In genomic region chr12:27243804-27244679, GRCh38 we compare ENCODE assay signal across 8 cellular contexts. TPM values are rescaled to one million over a fixed set of nuclear protein-coding genes. Genes with fewer than 3 reads are reported as not detected.
A peak's percentile ranks its signal among the peaks of the same experiment; 100 is the strongest.
DNase-seq lines count a peak whose midpoint lies in the region; ATAC-seq and TF ChIP-seq lines count a peak whose summit lies in the region.

Gene STK38L, plus strand, starts transcription at chr12:27244286. Its CDS starts 53,435 bp downstream, at chr12:27297721.

- peak; percentile 90 for ATAC-seq in GM21717 (IDR thresholded peaks at IDR 0.05; ENCODE audit: unreplicated experiment)
- ATAC-seq in activated T-cell treated with anti-CD3 and anti-CD28 coated beads, Interleukin-2, amount 50 U/mL, for 72 hours (replicated peaks in 1 of 2) = peak; percentile 93 to 94

- H3K36me3 Mint-ChIP-seq in activated T-cell treated with anti-CD3 and anti-CD28 coated beads, Interleukin-2, amount 50 U/mL, for 72 hours (ENCODE audit: insufficient read depth in 2 of 2) = peaks cover 3 to 6% of the 10 kb centered on the region in 2 donors

- H3K36me3 ChIP-seq in Peyer's patch (no peaks in the 10 kb centered on the region), esophagus muscularis mucosa (no peaks in the 10 kb centered on the region)

- intact Hi-C loops in esophagus muscularis mucosa (cut with DNase I) = loop anchor here (2.0 to 10.0 kb wide), 3 partner anchors 47 to 99 kb away; no protein-coding TSS in a partner anchor

- no peaks in the 10 kb centered on the region for H3K27me3 Mint-ChIP-seq in activated T-cell treated with anti-CD3 and anti-CD28 coated beads, Interleukin-2, amount 50 U/mL, for 72 hours (ENCODE audit: low read depth)

- H3K9me3 ChIP-seq in Peyer's patch = no peaks in the 10 kb centered on the region
- no peaks in the 10 kb centered on the region for H3K9me3 ChIP-seq in esophagus muscularis mucosa

- H3K4me1 Mint-ChIP-seq in activated T-cell treated with anti-CD3 and anti-CD28 coated beads, Interleukin-2, amount 50 U/mL, for 72 hours (ENCODE audit: low read depth) = peaks cover 64% of the 10 kb centered on the region

- H3K27ac Mint-ChIP-seq in activated T-cell treated with anti-CD3 and anti-CD28 coated beads, Interleukin-2, amount 50 U/mL, for 72 hours = peak within 1 kb of the TSS; percentile 99

- TF ChIP-seq POLR2A in Peyer's patch (IDR thresholded peaks at IDR 0.05) (peak; percentile 94 to 95), esophagus muscularis mucosa (IDR thresholded peaks at IDR 0.05; ENCODE audit: low read depth) (peak; percentile 92)

- H3K9me3 Mint-ChIP-seq in activated T-cell treated with anti-CD3 and anti-CD28 coated beads, Interleukin-2, amount 50 U/mL, for 72 hours = no peaks in the 10 kb centered on the region

- peak in 2 of 6 experiments; percentile 35 to 41 for TF ChIP-seq CTCF in Peyer's patch (IDR thresholded peaks at IDR 0.05)
- peak; percentile 36 to 42 (median 39) for TF ChIP-seq CTCF in esophagus muscularis mucosa (IDR thresholded peaks at IDR 0.05)

- H3K27ac ChIP-seq in Peyer's patch (peak within 1 kb of the TSS; percentile 78 to 92 (median 85)), esophagus muscularis mucosa (replicated peaks in 1 of 4) (peak within 1 kb of the TSS; percentile 88 to 94 (median 94))

- H3K27me3 ChIP-seq in Peyer's patch (no peaks in the 10 kb centered on the region), esophagus muscularis mucosa (no peaks in the 10 kb centered on the region)

- DNase-seq in DMS79 treated with DMSO at 0.1 percent for 48 hours (lab: John Stamatoyannopoulos, UW) (peak; percentile 83), KBM-7 (peak; percentile 98), Peyer's patch (peak; percentile 95 to 99 (median 98)), esophagus muscularis mucosa (ENCODE audit: extremely low spot score) (peak; percentile 99), myocyte (ENCODE audit: low read depth) (peak; percentile 96)
- peak; percentile 97 to 99 for DNase-seq in activated T-cell treated with anti-CD3 and anti-CD28 coated beads, Interleukin-2, amount 50 U/mL, for 72 hours
- DNase-seq in stimulated activated CD8-positive, alpha-beta memory T cell treated with anti-CD3 and anti-CD28 coated beads, Interleukin-7, amount 100 ng/mL, for 48 hours (ENCODE audit: extremely low read depth in 1 of 2, low read depth in 1 of 2) = peak; percentile 95 to 97

- H3K4me3 Mint-ChIP-seq in activated T-cell treated with anti-CD3 and anti-CD28 coated beads, Interleukin-2, amount 50 U/mL, for 72 hours = peak within 1 kb of the TSS; percentile 99 to 100

- H3K4me3 ChIP-seq in Peyer's patch (peak within 1 kb of the TSS; percentile 58 to 90 (median 77)), esophagus muscularis mucosa (peak within 1 kb of the TSS; percentile 78 to 91 (median 80))

- peak; percentile 22 for TF ChIP-seq EP300 in esophagus muscularis mucosa (IDR thresholded peaks at IDR 0.05)

- in situ Hi-C loops in KBM-7 (cut with MboI; ENCODE audit: low pct_unique_long_range_greater_than_20kb, low sequenced_read_pairs) = no loop called here

- WGBS in esophagus muscularis mucosa = 11% methylated on average over 31 of the region's 69 CpGs

- H3K4me1 ChIP-seq in Peyer's patch = peaks cover 0 to 13% (median 5%) of the 10 kb centered on the region in 4 donors
- peaks cover 14 to 43% (median 36%) of the 10 kb centered on the region in 4 donors for H3K4me1 ChIP-seq in esophagus muscularis mucosa

RNA-seq across cellular contexts. Expression of gene STK38L, which starts in this region (rescaled TPM):
- 10 to 100 TPM; 19.6 to 33.0 (median 22.1) TPM for total RNA-seq in Peyer's patch
- total RNA-seq in activated T-cell treated with anti-CD3 and anti-CD28 coated beads, Interleukin-2, amount 50 U/mL, for 72 hours = 10 to 100 TPM; 24.8 to 30.6 TPM
- total RNA-seq in esophagus muscularis mucosa = 100 to 1,000 TPM in 1 of 4 donors, 10 to 100 TPM in 3; 64.6 to 102 (median 82.4) TPM
- 22.6 and 32.8 TPM in 2 replicates for total RNA-seq in myocyte
- 23.9 TPM for polyA plus RNA-seq in myocyte (2012)

Comparison
In these comparisons a context has a peak if more than half of its experiments do, and no peak if none do; other contexts are left out.
1. Peak in every context shown above with its lines: DNase-seq, ATAC-seq, H3K4me3 ChIP-seq and H3K27ac ChIP-seq.